ENCODE assay signal across 3 cellular contexts in the genomic region with DNA sequence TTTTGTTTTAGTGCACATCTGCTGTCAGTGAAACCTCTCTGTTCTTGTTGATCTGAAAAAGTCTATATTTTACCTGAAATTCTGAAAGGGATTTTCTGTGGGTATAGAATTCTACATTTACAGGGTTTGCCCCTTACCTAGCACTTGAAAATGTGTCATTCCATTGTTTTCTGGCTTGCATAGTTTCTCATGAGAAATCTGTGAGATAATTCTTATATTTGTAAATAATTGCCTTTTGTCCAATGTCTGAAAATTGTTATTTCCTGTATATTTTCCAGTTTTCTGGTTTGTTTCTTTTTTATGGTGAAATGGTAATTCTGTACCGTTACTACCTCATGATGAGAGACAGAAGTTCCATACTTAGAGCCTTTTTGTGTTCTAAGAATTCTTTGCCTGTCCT.
TF ChIP-seq lines count a peak whose summit lies in the region.

No MANE protein-coding gene starts in this region.

TF ChIP-seq in HepG2, 621 proteins besides CTCF, POLR2A, EP300 and RAD21:
- TF ChIP-seq KAT2B (IDR thresholded peaks at IDR 0.05; ENCODE audit: borderline replicate concordance, low read depth, low read length): no peak
- TF ChIP-seq ZBTB38 (CRISPR knock-in tag; IDR thresholded peaks at IDR 0.05): no peak
- 0 out of 2 replicates have a peak, but pooled peaks have one; percentile 28 for TF ChIP-seq ZNF317 (CRISPR knock-in tag; IDR thresholded peaks at IDR 0.05)
TF ChIP-seq in HepG2: peak in this region for 1.

TF ChIP-seq in HEK293, 187 proteins besides CTCF, POLR2A, EP300 and RAD21:
- no peak for TF ChIP-seq ZNF791 (tag by site-specific recombination; IDR thresholded peaks at IDR 0.05)
- TF ChIP-seq, protein P1, sequence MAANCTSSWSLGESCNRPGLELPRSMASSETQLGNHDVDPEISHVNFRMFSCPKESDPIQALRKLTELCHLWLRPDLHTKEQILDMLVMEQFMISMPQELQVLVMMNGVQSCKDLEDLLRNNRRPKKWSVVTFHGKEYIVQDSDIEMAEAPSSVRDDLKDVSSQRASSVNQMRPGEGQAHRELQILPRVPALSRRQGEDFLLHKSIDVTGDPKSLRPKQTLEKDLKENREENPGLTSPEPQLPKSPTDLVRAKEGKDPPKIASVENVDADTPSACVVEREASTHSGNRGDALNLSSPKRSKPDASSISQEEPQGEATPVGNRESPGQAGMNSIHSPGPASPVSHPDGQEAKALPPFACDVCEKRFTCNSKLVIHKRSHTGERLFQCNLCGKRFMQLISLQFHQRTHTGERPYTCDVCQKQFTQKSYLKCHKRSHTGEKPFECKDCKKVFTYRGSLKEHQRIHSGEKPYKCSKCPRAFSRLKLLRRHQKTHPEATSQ (tag by site-specific recombination; IDR thresholded peaks at IDR 0.05): no peak
- TF ChIP-seq ZNF571 (tag by site-specific recombination; IDR thresholded peaks at IDR 0.05): no peak
- peak; percentile 29 for TF ChIP-seq SETDB1 (IDR thresholded peaks at IDR 0.05; ENCODE audit: insufficient read length, low read length)

TF ChIP-seq in GM12878, 131 proteins besides CTCF, POLR2A, EP300 and RAD21:
- TF ChIP-seq CBX5 (IDR thresholded peaks at IDR 0.05; ENCODE audit: low read depth) (0 out of 2 replicates have a peak, but pooled peaks have one; percentile 21), SMAD5 (IDR thresholded peaks at IDR 0.05; ENCODE audit: low read depth) (no peak)
